In the genomic region with DNA sequence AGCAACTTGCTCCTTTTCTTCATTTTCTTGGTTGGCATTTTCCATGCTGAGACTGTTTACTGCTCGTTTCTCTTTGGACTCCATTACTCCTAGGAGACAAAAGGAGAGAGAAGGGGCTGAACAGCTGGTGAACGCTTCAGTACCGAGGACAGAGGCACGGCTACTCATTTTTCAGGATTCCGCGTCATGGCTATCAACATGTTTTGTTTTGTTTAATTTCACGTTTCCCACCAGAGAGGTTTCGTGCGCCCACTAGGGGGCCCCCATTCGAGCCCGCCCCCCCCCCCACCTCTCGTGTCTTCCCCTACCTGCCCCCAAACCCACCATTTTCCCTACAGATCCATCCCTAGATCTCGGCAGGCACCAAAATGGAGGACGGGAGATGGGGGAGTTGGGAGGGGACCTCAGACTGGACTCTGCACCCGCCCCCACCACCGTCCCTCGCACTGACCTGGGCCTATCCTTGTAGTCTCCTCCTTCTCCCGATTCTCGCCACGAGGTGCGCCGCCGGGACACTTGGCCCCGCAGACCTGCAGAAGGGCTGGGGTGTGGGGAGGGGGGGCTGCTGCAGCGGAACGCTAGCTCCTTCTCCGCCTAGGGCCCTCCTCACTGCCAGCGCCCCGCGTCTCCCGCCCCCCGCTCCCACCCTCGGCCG, we compare ENCODE assay signal across 9 cellular contexts. TPM values are rescaled to one million over a fixed set of nuclear protein-coding genes. Genes with fewer than 3 reads are reported as not detected.
DNase-seq lines count a peak whose midpoint lies in the region; ATAC-seq and TF ChIP-seq lines count a peak whose summit lies in the region.
"Had no signal": no experiment of that assay in that cellular context is flagged by ENCODE, and none has a peak within 500 bp of the region (broad histone marks: within the 10 kb centered on the region; RNA-seq: fewer than 3 reads in every experiment).

No MANE protein-coding gene starts in this region.

- in situ Hi-C loops in KBM-7 (cut with MboI; ENCODE audit: low pct_unique_long_range_greater_than_20kb, low sequenced_read_pairs): no loop called here

- H3K9me2 ChIP-seq in PC-9 (ENCODE audit: insufficient read depth): no peaks in the 10 kb centered on the region

- TF ChIP-seq CTCF in choroid plexus epithelial cell (conservative IDR thresholded peaks at IDR 0.05; ENCODE audit: low read depth, low read length): peak; percentile 3
- TF ChIP-seq CTCF in PC-9 (conservative IDR thresholded peaks at IDR 0.05): no peak

- no peaks in the 10 kb centered on the region for H4K20me1 ChIP-seq in PC-9 (ENCODE audit: insufficient read depth)

- no peaks in the 10 kb centered on the region for H3K79me2 ChIP-seq in PC-9 (ENCODE audit: low read depth)

- H3K4me3 ChIP-seq in H7 (ENCODE audit: insufficient read depth, low read depth, low read length) (peak overlapping the region; percentile 60), choroid plexus epithelial cell (ENCODE audit: low read depth, low read length) (peak overlapping the region; percentile 54), PC-9 (no peak overlapping the region)

- no peak overlapping the region for H3K27ac ChIP-seq in PC-9

- no peak overlapping the region for H2AFZ ChIP-seq in PC-9

- DNase-seq in H7 (peak; percentile 69), NCI-H446 (lab: John Stamatoyannopoulos, UW) (peak; percentile 9 to 32), choroid plexus epithelial cell (ENCODE audit: low read depth) (peak; percentile 54), midbrain (lab: John Stamatoyannopoulos, UW) (peak; percentile 17), PC-9 (no peak), KBM-7 (no peak), dedifferentiated amniotic fluid mesenchymal stem cell (ENCODE audit: extremely low spot score) (no peak)

- H3F3A ChIP-seq in PC-9 (ENCODE audit: insufficient read depth, low read depth): no peaks in the 10 kb centered on the region

- H3K27me3 ChIP-seq in H7 (ENCODE audit: control insufficient read depth, insufficient read depth, low read length) (no peaks in the 10 kb centered on the region), PC-9 (ENCODE audit: insufficient read depth, low read depth) (peaks cover 9% of the 10 kb centered on the region; the same call in 1 of the 2 replicates)

- H3K4me2 ChIP-seq in PC-9: no peak overlapping the region

- H3K4me1 ChIP-seq in PC-9 (replicated peaks; ENCODE audit: insufficient read depth): no peaks in the 10 kb centered on the region

- H3K36me3 ChIP-seq in H7 (replicated peaks; ENCODE audit: control insufficient read depth, insufficient read depth, low read length) (peaks cover 2% of the 10 kb centered on the region; the same call in 1 of the 2 replicates), PC-9 (ENCODE audit: low read depth) (no peaks in the 10 kb centered on the region)

- no peaks in the 10 kb centered on the region for H3K9me3 ChIP-seq in PC-9 (ENCODE audit: insufficient read depth, low read depth)

- CTCF ChIA-PET in PC-9 (lab: Charles Lee): no interaction called here

- POLR2A ChIA-PET in PC-9 (lab: Charles Lee; ENCODE audit: unreplicated experiment): no interaction called here

- intact Hi-C loops in PC-9 (cut with micrococcal nuclease; ENCODE audit: unreplicated experiment): no loop called here

- ATAC-seq in GM21423 (IDR thresholded peaks at IDR 0.05; ENCODE audit: unreplicated experiment): no peak
- ATAC-seq: Panc1 had no signal

- no TSS peak for BruUV-seq in PC-9 (replicated peaks; lab: Mats Ljungman, UMichigan)

RNA-seq across cellular contexts. Expression of gene BEX1, which starts 0.7 kb away (rescaled TPM):
- 56.5 and 81.4 TPM in 2 replicates for total RNA-seq in H7 (2014; rRNA removed; shearing (Covaris generic))
- total RNA-seq in PC-9 (2021): not detected in 2 replicates

RNA-seq across cellular contexts. Expression of gene NXF3, which starts 29.6 kb away (rescaled TPM):
- total RNA-seq in H7 (2014; rRNA removed; shearing (Covaris generic)): 1.1 TPM in 1 of 2 replicates, not detected in the other
- total RNA-seq in PC-9 (2021): not detected in 2 replicates

Comparison
In these comparisons a context has a peak if more than half of its experiments do, and no peak if none do; other contexts are left out.
1. DNase-seq: peak in H7 (single experiment), NCI-H446 (2 of 2), choroid plexus epithelial cell (single experiment) and midbrain (single experiment); none in PC-9 (0 of 2), KBM-7 (single experiment) and dedifferentiated amniotic fluid mesenchymal stem cell (single experiment).
2. RNA of gene BEX1, which starts 0.7 kb away (total RNA-seq): 56.5 to 81.4 TPM in H7; not detected in PC-9; every median in the first group is over 10 times any median in the second.